ENCODE assay signal across 1 cellular context in the genomic region with DNA sequence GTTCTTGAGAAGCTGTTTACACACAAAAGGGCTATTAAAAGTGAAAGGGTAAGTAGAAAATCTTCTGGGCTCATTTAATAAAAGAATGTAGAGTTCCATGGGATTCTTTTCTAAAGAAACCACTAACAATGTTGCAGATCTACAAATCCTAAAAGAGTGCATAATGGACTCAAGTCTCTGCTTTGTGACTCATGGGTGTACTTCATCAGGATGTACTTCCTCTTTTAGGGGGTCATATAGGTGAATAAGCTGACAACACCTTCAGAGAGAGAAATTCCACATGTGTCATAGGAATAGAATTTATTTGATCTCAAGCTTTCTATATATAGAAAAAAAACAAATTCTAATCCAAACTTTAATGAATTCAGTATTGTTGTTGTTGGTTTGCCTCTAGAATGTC.
A peak's percentile ranks its signal among the peaks of the same experiment; 100 is the strongest.
TF ChIP-seq lines count a peak whose summit lies in the region.

No MANE protein-coding gene starts in this region.

TF ChIP-seq in HCT116, 20 proteins besides CTCF, POLR2A, EP300 and RAD21 (continued from another document):
- TF ChIP-seq, protein P1, sequence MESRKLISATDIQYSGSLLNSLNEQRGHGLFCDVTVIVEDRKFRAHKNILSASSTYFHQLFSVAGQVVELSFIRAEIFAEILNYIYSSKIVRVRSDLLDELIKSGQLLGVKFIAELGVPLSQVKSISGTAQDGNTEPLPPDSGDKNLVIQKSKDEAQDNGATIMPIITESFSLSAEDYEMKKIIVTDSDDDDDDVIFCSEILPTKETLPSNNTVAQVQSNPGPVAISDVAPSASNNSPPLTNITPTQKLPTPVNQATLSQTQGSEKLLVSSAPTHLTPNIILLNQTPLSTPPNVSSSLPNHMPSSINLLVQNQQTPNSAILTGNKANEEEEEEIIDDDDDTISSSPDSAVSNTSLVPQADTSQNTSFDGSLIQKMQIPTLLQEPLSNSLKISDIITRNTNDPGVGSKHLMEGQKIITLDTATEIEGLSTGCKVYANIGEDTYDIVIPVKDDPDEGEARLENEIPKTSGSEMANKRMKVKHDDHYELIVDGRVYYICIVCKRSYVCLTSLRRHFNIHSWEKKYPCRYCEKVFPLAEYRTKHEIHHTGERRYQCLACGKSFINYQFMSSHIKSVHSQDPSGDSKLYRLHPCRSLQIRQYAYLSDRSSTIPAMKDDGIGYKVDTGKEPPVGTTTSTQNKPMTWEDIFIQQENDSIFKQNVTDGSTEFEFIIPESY (IDR thresholded peaks at IDR 0.05; ENCODE audit: extremely low read depth, insufficient replicate concordance, low read length): peak; percentile 25
- TF ChIP-seq ELF1 (IDR thresholded peaks at IDR 0.05; ENCODE audit: borderline replicate concordance, low read depth): peak; percentile 29; the same call in 1 of the 2 replicates
